ENCODE assay signal across 1 cellular context in genomic region chr10:17438583-17438982, GRCh38.
TF ChIP-seq lines count a peak whose summit lies in the region.

No MANE protein-coding gene starts in this region.

TF ChIP-seq in K562, 482 proteins besides CTCF, POLR2A, EP300 and RAD21:
- TF ChIP-seq, protein P1, sequence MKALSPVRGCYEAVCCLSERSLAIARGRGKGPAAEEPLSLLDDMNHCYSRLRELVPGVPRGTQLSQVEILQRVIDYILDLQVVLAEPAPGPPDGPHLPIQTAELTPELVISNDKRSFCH (CRISPR knock-in tag; IDR thresholded peaks at IDR 0.05) = no peak
- TF ChIP-seq, protein P1 (tag; IDR thresholded peaks at IDR 0.05) = peak; percentile 94
- TF ChIP-seq NFATC3 (IDR thresholded peaks at IDR 0.05) (no peak), POLR2G (IDR thresholded peaks at IDR 0.05; ENCODE audit: low read depth, low read length) (0 out of 2 replicates have a peak, but pooled peaks have one; percentile 11), TAF1 (IDR thresholded peaks at IDR 0.05; ENCODE audit: control insufficient read depth, extremely low read depth, insufficient read depth, low read length, severe bottlenecking) (no peak), KAT2B (IDR thresholded peaks at IDR 0.05; ENCODE audit: low read depth, low read length) (no peak), SRF (CRISPR knock-in tag; IDR thresholded peaks at IDR 0.05) (no peak), MTA1 (IDR thresholded peaks at IDR 0.05; ENCODE audit: borderline replicate concordance) (no peak), MIER1 (IDR thresholded peaks at IDR 0.05; ENCODE audit: low read depth) (no peak), HDAC3 (IDR thresholded peaks at IDR 0.05; ENCODE audit: borderline replicate concordance, partially characterized antibody) (no peak), DPF2 (IDR thresholded peaks at IDR 0.05) (0 out of 2 replicates have a peak, but pooled peaks have one; percentile 15), NUFIP1 (IDR thresholded peaks at IDR 0.05; ENCODE audit: partially characterized antibody) (no peak), POLR2AphosphoS5 (IDR thresholded peaks at IDR 0.05; ENCODE audit: control insufficient read depth, insufficient read depth, low read depth, low read length) (no peak), MTF1 (CRISPR knock-in tag; IDR thresholded peaks at IDR 0.05; ENCODE audit: borderline replicate concordance) (no peak), ZNF445 (CRISPR knock-in tag; IDR thresholded peaks at IDR 0.05; ENCODE audit: low read depth) (no peak), TCFL5 (CRISPR knock-in tag; conservative IDR thresholded peaks at IDR 0.05) (no peak), ZC3H4 (CRISPR knock-in tag; IDR thresholded peaks at IDR 0.05; ENCODE audit: borderline replicate concordance) (no peak), ZBTB8A (IDR thresholded peaks at IDR 0.05; ENCODE audit: partially characterized antibody) (no peak)
- TF ChIP-seq, protein P2, sequence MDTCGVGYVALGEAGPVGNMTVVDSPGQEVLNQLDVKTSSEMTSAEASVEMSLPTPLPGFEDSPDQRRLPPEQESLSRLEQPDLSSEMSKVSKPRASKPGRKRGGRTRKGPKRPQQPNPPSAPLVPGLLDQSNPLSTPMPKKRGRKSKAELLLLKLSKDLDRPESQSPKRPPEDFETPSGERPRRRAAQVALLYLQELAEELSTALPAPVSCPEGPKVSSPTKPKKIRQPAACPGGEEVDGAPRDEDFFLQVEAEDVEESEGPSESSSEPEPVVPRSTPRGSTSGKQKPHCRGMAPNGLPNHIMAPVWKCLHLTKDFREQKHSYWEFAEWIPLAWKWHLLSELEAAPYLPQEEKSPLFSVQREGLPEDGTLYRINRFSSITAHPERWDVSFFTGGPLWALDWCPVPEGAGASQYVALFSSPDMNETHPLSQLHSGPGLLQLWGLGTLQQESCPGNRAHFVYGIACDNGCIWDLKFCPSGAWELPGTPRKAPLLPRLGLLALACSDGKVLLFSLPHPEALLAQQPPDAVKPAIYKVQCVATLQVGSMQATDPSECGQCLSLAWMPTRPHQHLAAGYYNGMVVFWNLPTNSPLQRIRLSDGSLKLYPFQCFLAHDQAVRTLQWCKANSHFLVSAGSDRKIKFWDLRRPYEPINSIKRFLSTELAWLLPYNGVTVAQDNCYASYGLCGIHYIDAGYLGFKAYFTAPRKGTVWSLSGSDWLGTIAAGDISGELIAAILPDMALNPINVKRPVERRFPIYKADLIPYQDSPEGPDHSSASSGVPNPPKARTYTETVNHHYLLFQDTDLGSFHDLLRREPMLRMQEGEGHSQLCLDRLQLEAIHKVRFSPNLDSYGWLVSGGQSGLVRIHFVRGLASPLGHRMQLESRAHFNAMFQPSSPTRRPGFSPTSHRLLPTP (IDR thresholded peaks at IDR 0.05; ENCODE audit: borderline replicate concordance, extremely low read depth, insufficient read length) = no peak
- TF ChIP-seq, protein P3, sequence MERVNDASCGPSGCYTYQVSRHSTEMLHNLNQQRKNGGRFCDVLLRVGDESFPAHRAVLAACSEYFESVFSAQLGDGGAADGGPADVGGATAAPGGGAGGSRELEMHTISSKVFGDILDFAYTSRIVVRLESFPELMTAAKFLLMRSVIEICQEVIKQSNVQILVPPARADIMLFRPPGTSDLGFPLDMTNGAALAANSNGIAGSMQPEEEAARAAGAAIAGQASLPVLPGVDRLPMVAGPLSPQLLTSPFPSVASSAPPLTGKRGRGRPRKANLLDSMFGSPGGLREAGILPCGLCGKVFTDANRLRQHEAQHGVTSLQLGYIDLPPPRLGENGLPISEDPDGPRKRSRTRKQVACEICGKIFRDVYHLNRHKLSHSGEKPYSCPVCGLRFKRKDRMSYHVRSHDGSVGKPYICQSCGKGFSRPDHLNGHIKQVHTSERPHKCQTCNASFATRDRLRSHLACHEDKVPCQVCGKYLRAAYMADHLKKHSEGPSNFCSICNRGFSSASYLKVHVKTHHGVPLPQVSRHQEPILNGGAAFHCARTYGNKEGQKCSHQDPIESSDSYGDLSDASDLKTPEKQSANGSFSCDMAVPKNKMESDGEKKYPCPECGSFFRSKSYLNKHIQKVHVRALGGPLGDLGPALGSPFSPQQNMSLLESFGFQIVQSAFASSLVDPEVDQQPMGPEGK (CRISPR knock-in tag; IDR thresholded peaks at IDR 0.05; ENCODE audit: borderline replicate concordance) = no peak
- TF ChIP-seq, protein P4, sequence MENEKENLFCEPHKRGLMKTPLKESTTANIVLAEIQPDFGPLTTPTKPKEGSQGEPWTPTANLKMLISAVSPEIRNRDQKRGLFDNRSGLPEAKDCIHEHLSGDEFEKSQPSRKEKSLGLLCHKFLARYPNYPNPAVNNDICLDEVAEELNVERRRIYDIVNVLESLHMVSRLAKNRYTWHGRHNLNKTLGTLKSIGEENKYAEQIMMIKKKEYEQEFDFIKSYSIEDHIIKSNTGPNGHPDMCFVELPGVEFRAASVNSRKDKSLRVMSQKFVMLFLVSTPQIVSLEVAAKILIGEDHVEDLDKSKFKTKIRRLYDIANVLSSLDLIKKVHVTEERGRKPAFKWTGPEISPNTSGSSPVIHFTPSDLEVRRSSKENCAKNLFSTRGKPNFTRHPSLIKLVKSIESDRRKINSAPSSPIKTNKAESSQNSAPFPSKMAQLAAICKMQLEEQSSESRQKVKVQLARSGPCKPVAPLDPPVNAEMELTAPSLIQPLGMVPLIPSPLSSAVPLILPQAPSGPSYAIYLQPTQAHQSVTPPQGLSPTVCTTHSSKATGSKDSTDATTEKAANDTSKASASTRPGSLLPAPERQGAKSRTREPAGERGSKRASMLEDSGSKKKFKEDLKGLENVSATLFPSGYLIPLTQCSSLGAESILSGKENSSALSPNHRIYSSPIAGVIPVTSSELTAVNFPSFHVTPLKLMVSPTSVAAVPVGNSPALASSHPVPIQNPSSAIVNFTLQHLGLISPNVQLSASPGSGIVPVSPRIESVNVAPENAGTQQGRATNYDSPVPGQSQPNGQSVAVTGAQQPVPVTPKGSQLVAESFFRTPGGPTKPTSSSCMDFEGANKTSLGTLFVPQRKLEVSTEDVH (IDR thresholded peaks at IDR 0.05; ENCODE audit: low read depth, partially characterized antibody) = no peak
- TF ChIP-seq, protein P5, sequence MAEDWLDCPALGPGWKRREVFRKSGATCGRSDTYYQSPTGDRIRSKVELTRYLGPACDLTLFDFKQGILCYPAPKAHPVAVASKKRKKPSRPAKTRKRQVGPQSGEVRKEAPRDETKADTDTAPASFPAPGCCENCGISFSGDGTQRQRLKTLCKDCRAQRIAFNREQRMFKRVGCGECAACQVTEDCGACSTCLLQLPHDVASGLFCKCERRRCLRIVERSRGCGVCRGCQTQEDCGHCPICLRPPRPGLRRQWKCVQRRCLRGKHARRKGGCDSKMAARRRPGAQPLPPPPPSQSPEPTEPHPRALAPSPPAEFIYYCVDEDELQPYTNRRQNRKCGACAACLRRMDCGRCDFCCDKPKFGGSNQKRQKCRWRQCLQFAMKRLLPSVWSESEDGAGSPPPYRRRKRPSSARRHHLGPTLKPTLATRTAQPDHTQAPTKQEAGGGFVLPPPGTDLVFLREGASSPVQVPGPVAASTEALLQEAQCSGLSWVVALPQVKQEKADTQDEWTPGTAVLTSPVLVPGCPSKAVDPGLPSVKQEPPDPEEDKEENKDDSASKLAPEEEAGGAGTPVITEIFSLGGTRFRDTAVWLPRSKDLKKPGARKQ (CRISPR knock-in tag; IDR thresholded peaks at IDR 0.05) = no peak
